ENCODE assay signal across 1 cellular context in the genomic region with DNA sequence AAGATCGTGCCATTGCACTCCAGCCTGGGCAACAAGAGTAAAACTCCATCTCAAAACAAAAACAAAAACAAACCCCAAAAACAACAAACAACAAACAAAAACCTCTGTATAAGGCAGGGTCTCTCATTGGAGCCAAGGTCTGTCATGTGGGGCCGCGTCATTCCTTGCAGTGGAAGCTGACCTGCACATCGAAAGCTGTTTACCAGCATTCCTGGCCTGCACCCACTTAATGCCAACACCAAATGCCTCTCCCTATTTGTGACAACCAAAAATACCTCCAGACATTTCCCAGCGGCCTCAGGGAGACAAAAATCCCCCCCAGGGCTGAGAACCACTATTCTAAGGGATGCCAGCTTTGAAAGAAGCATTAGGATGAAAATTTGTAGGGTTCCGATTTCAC.
TF ChIP-seq lines count a peak whose summit lies in the region.

No MANE protein-coding gene starts in this region.

TF ChIP-seq in GM23338, 12 proteins besides CTCF, POLR2A, EP300 and RAD21 (continued from another document):
- TF ChIP-seq, protein P1, sequence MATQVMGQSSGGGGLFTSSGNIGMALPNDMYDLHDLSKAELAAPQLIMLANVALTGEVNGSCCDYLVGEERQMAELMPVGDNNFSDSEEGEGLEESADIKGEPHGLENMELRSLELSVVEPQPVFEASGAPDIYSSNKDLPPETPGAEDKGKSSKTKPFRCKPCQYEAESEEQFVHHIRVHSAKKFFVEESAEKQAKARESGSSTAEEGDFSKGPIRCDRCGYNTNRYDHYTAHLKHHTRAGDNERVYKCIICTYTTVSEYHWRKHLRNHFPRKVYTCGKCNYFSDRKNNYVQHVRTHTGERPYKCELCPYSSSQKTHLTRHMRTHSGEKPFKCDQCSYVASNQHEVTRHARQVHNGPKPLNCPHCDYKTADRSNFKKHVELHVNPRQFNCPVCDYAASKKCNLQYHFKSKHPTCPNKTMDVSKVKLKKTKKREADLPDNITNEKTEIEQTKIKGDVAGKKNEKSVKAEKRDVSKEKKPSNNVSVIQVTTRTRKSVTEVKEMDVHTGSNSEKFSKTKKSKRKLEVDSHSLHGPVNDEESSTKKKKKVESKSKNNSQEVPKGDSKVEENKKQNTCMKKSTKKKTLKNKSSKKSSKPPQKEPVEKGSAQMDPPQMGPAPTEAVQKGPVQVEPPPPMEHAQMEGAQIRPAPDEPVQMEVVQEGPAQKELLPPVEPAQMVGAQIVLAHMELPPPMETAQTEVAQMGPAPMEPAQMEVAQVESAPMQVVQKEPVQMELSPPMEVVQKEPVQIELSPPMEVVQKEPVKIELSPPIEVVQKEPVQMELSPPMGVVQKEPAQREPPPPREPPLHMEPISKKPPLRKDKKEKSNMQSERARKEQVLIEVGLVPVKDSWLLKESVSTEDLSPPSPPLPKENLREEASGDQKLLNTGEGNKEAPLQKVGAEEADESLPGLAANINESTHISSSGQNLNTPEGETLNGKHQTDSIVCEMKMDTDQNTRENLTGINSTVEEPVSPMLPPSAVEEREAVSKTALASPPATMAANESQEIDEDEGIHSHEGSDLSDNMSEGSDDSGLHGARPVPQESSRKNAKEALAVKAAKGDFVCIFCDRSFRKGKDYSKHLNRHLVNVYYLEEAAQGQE (IDR thresholded peaks at IDR 0.05; ENCODE audit: unreplicated experiment), result no peak
- TF ChIP-seq ZNF114 (CRISPR knock-in tag; IDR thresholded peaks at IDR 0.05) (no peak), ZNF331 (CRISPR knock-in tag; IDR thresholded peaks at IDR 0.05; ENCODE audit: low read depth) (no peak), EZH2phosphoT487 (IDR thresholded peaks at IDR 0.05; ENCODE audit: unreplicated experiment) (no peak), POLR2AphosphoS5 (IDR thresholded peaks at IDR 0.05; ENCODE audit: low read depth) (no peak), EZH2 (IDR thresholded peaks at IDR 0.05; ENCODE audit: low read depth, unreplicated experiment) (no peak)
- TF ChIP-seq, protein P2, sequence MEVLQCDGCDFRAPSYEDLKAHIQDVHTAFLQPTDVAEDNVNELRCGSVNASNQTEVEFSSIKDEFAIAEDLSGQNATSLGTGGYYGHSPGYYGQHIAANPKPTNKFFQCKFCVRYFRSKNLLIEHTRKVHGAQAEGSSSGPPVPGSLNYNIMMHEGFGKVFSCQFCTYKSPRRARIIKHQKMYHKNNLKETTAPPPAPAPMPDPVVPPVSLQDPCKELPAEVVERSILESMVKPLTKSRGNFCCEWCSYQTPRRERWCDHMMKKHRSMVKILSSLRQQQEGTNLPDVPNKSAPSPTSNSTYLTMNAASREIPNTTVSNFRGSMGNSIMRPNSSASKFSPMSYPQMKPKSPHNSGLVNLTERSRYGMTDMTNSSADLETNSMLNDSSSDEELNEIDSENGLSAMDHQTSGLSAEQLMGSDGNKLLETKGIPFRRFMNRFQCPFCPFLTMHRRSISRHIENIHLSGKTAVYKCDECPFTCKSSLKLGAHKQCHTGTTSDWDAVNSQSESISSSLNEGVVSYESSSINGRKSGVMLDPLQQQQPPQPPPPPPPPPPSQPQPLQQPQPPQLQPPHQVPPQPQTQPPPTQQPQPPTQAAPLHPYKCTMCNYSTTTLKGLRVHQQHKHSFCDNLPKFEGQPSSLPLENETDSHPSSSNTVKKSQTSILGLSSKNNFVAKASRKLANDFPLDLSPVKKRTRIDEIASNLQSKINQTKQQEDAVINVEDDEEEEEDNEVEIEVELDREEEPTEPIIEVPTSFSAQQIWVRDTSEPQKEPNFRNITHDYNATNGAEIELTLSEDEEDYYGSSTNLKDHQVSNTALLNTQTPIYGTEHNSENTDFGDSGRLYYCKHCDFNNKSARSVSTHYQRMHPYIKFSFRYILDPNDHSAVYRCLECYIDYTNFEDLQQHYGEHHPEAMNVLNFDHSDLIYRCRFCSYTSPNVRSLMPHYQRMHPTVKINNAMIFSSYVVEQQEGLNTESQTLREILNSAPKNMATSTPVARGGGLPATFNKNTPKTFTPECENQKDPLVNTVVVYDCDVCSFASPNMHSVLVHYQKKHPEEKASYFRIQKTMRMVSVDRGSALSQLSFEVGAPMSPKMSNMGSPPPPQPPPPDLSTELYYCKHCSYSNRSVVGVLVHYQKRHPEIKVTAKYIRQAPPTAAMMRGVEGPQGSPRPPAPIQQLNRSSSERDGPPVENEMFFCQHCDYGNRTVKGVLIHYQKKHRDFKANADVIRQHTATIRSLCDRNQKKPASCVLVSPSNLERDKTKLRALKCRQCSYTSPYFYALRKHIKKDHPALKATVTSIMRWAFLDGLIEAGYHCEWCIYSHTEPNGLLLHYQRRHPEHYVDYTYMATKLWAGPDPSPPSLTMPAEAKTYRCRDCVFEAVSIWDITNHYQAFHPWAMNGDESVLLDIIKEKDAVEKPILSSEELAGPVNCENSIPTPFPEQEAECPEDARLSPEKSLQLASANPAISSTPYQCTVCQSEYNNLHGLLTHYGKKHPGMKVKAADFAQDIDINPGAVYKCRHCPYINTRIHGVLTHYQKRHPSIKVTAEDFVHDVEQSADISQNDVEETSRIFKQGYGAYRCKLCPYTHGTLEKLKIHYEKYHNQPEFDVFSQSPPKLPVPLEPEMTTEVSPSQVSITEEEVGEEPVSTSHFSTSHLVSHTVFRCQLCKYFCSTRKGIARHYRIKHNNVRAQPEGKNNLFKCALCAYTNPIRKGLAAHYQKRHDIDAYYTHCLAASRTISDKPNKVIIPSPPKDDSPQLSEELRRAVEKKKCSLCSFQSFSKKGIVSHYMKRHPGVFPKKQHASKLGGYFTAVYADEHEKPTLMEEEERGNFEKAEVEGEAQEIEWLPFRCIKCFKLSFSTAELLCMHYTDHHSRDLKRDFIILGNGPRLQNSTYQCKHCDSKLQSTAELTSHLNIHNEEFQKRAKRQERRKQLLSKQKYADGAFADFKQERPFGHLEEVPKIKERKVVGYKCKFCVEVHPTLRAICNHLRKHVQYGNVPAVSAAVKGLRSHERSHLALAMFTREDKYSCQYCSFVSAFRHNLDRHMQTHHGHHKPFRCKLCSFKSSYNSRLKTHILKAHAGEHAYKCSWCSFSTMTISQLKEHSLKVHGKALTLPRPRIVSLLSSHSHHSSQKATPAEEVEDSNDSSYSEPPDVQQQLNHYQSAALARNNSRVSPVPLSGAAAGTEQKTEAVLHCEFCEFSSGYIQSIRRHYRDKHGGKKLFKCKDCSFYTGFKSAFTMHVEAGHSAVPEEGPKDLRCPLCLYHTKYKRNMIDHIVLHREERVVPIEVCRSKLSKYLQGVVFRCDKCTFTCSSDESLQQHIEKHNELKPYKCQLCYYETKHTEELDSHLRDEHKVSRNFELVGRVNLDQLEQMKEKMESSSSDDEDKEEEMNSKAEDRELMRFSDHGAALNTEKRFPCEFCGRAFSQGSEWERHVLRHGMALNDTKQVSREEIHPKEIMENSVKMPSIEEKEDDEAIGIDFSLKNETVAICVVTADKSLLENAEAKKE (CRISPR knock-in tag; IDR thresholded peaks at IDR 0.05), result no peak
